19 cellular contexts compared by ENCODE assay signal in the genomic region with DNA sequence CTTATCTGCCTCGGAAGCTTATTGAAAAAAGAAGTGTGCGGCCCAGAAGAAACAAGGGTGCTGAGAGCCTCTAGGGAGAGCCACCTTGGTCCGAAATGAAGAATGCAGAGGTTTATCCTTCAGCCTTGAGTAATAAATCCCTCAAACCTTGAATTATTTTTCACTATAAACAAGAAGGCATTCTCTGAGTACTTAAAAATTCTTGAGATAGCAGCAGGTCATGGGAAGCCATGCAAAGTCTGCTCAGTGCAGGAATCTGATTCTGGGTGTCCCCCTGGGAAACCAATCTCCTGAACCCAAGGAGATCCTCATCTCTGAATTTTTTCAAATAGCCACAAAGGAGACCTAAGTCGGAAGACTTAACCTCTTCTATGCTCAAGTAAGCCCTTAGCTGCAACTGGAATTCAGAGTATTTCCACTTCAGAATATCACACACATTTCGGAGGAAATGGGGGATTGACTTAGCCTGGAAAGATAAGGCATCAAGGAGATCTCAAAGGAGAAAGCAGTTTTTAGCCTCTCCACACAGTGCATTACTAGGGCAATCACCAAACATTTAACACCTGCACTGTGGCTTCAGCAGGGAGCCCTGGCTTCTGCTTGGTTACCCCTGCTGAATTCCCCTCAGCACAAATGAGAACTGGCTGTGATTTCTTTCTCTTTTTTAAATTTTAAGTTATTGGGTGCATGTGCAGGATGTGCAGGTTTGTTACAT.
"Had no signal": no experiment of that assay in that cellular context is flagged by ENCODE, and none has a peak within 500 bp of the region (broad histone marks: within the 10 kb centered on the region; RNA-seq: fewer than 3 reads in every experiment).

No MANE protein-coding gene starts in this region.

- DNase-seq: activated effector memory CD4-positive, alpha-beta T cell treated with anti-CD3 and anti-CD28 coated beads, Interleukin-2, amount 50 U/mL, for 16 hours; activated T-cell treated with anti-CD3 and anti-CD28 coated beads, Interleukin-2, amount 50 U/mL, for 72 hours; adrenal gland; body of pancreas; erythroblast; head of caudate nucleus; left ventricle myocardium inferior; natural killer cell; spleen; stimulated activated CD4-positive, alpha-beta T cell treated with anti-CD3 and anti-CD28 coated beads, Interleukin-4, amount 100 ng/mL, for 4 hours; T-cell; T1000 had no signal

- H3K9me3 ChIP-seq: adrenal gland, body of pancreas, left ventricle myocardium inferior, spleen, thoracic aorta had no signal

- FAIRE-seq: frontal cortex had no signal

- H3K27ac ChIP-seq: adrenal gland, body of pancreas, left ventricle myocardium inferior, parathyroid adenoma, spleen, thoracic aorta had no signal

- H3K27me3 ChIP-seq: adrenal gland, body of pancreas, spleen had no signal

- H3K79me2 ChIP-seq: parathyroid adenoma had no signal

- ATAC-seq: activated naive CD4-positive, alpha-beta T cell treated with anti-CD3 and anti-CD28 coated beads, Interleukin-2, amount 50 U/mL, for 72 hours; activated T-cell treated with anti-CD3 and anti-CD28 coated beads, Interleukin-2, amount 50 U/mL, for 72 hours; body of pancreas; natural killer cell; sciatic nerve; SK-N-SH treated with all-trans-retinoic acid at 6 μM for 48 hours; stimulated activated memory B cell treated with anti-CD40 and anti-IgM and Interleukin-4, amounts not matched to agents 10 μg/mL and 1 μg/mL and 100 μg/mL, for 72 hours; T-cell had no signal

- H3K4me3 ChIP-seq: adrenal gland, body of pancreas, left ventricle myocardium inferior, spleen, thoracic aorta had no signal

- H2AFZ ChIP-seq: parathyroid adenoma had no signal

- H3K9ac ChIP-seq: parathyroid adenoma had no signal

- H3K4me1 ChIP-seq: adrenal gland, left ventricle myocardium inferior, parathyroid adenoma had no signal

- H3K36me3 ChIP-seq: adrenal gland, left ventricle myocardium inferior, spleen, thoracic aorta had no signal
